In the genomic region with DNA sequence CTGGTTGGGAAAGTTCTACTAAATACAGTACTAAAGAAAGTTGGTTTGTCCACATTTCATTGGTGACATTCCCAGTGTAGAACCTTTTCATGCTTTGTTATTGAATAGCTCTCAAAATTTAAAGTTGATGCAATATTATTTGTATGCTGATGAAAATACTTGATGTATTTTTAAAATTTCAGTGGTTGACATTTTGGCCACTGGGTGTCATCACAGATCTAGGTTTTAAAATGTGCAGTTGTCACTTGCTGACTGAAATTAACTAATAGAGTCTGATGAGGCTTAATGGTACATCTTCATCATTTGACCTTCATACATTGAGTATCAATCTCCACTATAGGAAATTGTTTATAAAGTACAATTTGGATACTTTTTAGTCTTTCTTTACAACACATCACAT, we compare ENCODE assay signal across 8 cellular contexts. TPM values are rescaled to one million over a fixed set of nuclear protein-coding genes. Genes with fewer than 3 reads are reported as not detected.
A peak's percentile ranks its signal among the peaks of the same experiment; 100 is the strongest.
DNase-seq lines count a peak whose midpoint lies in the region; ATAC-seq lines count a peak whose summit lies in the region.

No MANE protein-coding gene starts in this region.

- H2BK5ac ChIP-seq in mesenchymal stem cell (ENCODE audit: low read depth, low read length, poor library complexity, severe bottlenecking) = no peak overlapping the region

- no peak overlapping the region for H2BK120ac ChIP-seq in mesenchymal stem cell (ENCODE audit: low read depth, low read length)

- no peak overlapping the region for H2AK5ac ChIP-seq in mesenchymal stem cell (ENCODE audit: low read length, severe bottlenecking)

- H3K36me3 ChIP-seq in mesenchymal stem cell (ENCODE audit: control insufficient read depth in 1 of 2, insufficient read depth in 2 of 2, low read depth in 1 of 2, low read length in 2 of 2) = no peaks in the 10 kb centered on the region

- H4K8ac ChIP-seq in mesenchymal stem cell (ENCODE audit: low read length) = no peak overlapping the region

- peak; percentile 27 for DNase-seq in stimulated activated CD4-positive, alpha-beta T cell treated with anti-CD3 and anti-CD28 coated beads, Interleukin-4, amount 100 ng/mL, for 24 hours
- DNase-seq in stimulated activated CD4-positive, alpha-beta T cell treated with anti-CD3 and anti-CD28 coated beads, Interleukin-4, amount 100 ng/mL, for 1 hour = no peak
- DNase-seq in NCI-H526 (lab: John Stamatoyannopoulos, UW) (peak; percentile 30 to 40), cerebellar cortex (ENCODE audit: low spot score) (peak; percentile 73), mesenchymal stem cell (peak; percentile 52)

- no peak overlapping the region for H3K4me3 ChIP-seq in mesenchymal stem cell (ENCODE audit: insufficient read depth in 1 of 2, low read depth in 1 of 2, low read length in 2 of 2)

- ATAC-seq in GM18907 (IDR thresholded peaks at IDR 0.05; ENCODE audit: unreplicated experiment) (no peak), GM19463 (IDR thresholded peaks at IDR 0.05; ENCODE audit: unreplicated experiment) (no peak), GM21723 (IDR thresholded peaks at IDR 0.05; ENCODE audit: unreplicated experiment) (no peak)

- no peak overlapping the region for H2AFZ ChIP-seq in mesenchymal stem cell (ENCODE audit: low read depth, low read length)

- no peaks in the 10 kb centered on the region for H3K4me1 ChIP-seq in mesenchymal stem cell (ENCODE audit: control insufficient read depth, insufficient read depth, low read depth, low read length)

- no peak overlapping the region for H3K4ac ChIP-seq in mesenchymal stem cell (ENCODE audit: low read depth in 1 of 2, low read length in 2 of 2)

- H3K14ac ChIP-seq in mesenchymal stem cell (ENCODE audit: low read length in 2 of 2) = no peak overlapping the region

- no peak overlapping the region for H2BK12ac ChIP-seq in mesenchymal stem cell (ENCODE audit: low read length in 2 of 2)

- no peak overlapping the region for H3K4me2 ChIP-seq in mesenchymal stem cell (ENCODE audit: low read length, poor library complexity, severe bottlenecking)

- no peak overlapping the region for H2BK15ac ChIP-seq in mesenchymal stem cell (ENCODE audit: low read depth, poor library complexity, severe bottlenecking)

- H3K9me3 ChIP-seq in mesenchymal stem cell (ENCODE audit: control insufficient read depth, low read length) = no peaks in the 10 kb centered on the region

- no peak overlapping the region for H3K9ac ChIP-seq in mesenchymal stem cell (ENCODE audit: low read length)

- H3K23ac ChIP-seq in mesenchymal stem cell (ENCODE audit: low read length in 2 of 2) = no peak overlapping the region

- no peak overlapping the region for H3K27ac ChIP-seq in mesenchymal stem cell (ENCODE audit: low read length, poor library complexity, severe bottlenecking)

- H4K91ac ChIP-seq in mesenchymal stem cell (ENCODE audit: low read length) = no peak overlapping the region

- no peaks in the 10 kb centered on the region for H3K79me1 ChIP-seq in mesenchymal stem cell (replicated peaks; ENCODE audit: low read length, poor library complexity, severe bottlenecking)

- no peak overlapping the region for H3K18ac ChIP-seq in mesenchymal stem cell (ENCODE audit: low read depth in 1 of 2, low read length in 2 of 2)

- no peaks in the 10 kb centered on the region for H3K27me3 ChIP-seq in mesenchymal stem cell (ENCODE audit: control insufficient read depth in 1 of 2, insufficient read depth in 1 of 2, low read length in 2 of 2)

RNA-seq across cellular contexts. Expression of gene CMAS, which starts 37.1 kb away (rescaled TPM):
- 24.0 TPM for polyA plus RNA-seq in mesenchymal stem cell (2013, experiment 1 of 2)
- 25.4 TPM for polyA plus RNA-seq in mesenchymal stem cell (2013, experiment 2 of 2)
